Comparison of ENCODE assay signal across 13 cellular contexts in genomic region chr5:131218392-131218791, GRCh38. TPM values are rescaled to one million over a fixed set of nuclear protein-coding genes. Genes with fewer than 3 reads are reported as not detected.
DNase-seq lines count a peak whose midpoint lies in the region; ATAC-seq and TF ChIP-seq lines count a peak whose summit lies in the region.
"Had no signal": no experiment of that assay in that cellular context is flagged by ENCODE, and none has a peak within 500 bp of the region (broad histone marks: within the 10 kb centered on the region; RNA-seq: fewer than 3 reads in every experiment).

No MANE protein-coding gene starts in this region.

- no peak for TF ChIP-seq CTCF in foreskin fibroblast (IDR thresholded peaks at IDR 0.05; ENCODE audit: low read depth, low read length)
- no peak for TF ChIP-seq CTCF in right atrium auricular region (IDR thresholded peaks at IDR 0.05)

- peak; percentile 20 to 33 for DNase-seq in foreskin fibroblast
- no peak for DNase-seq in right atrium auricular region (ENCODE audit: low spot score)
- no peak for DNase-seq in activated CD8-positive, alpha-beta memory T cell treated with anti-CD3 and anti-CD28 coated beads for 24 hours
- no peak for DNase-seq in NCI-H1694 treated with DMSO at 0.1 percent for 48 hours (lab: John Stamatoyannopoulos, UW)
- DNase-seq: COR-L47; NCI-H524; SIG-M5; stimulated activated CD4-positive, alpha-beta T cell treated with anti-CD3 and anti-CD28 coated beads, Interleukin-2, amount 100 ng/mL, for 24 hours had no signal

- H3K4me3 ChIP-seq in foreskin fibroblast (ENCODE audit: low read depth in 1 of 2, low read length in 2 of 2), result no peak overlapping the region
- H3K4me3 ChIP-seq in right atrium auricular region, result no peak overlapping the region

- H3K4me1 ChIP-seq in right atrium auricular region, result no peaks in the 10 kb centered on the region

- H3K36me3 ChIP-seq in right atrium auricular region, result no peaks in the 10 kb centered on the region

- no peaks in the 10 kb centered on the region for H3K27me3 ChIP-seq in right atrium auricular region

- no peak overlapping the region for H3K27ac ChIP-seq in right atrium auricular region
- H3K27ac ChIP-seq: VCaP had no signal

- H3K9me3 ChIP-seq in right atrium auricular region, result no peaks in the 10 kb centered on the region

- ATAC-seq in GM18511 (IDR thresholded peaks at IDR 0.05; ENCODE audit: unreplicated experiment) (peak; percentile 52), GM21423 (IDR thresholded peaks at IDR 0.05; ENCODE audit: unreplicated experiment) (peak; percentile 44), HG03457 (IDR thresholded peaks at IDR 0.05; ENCODE audit: unreplicated experiment) (peak; percentile 57), HG03280 (IDR thresholded peaks at IDR 0.05; ENCODE audit: unreplicated experiment) (no peak)

RNA-seq across cellular contexts. Expression of gene CDC42SE2, which starts 45.5 kb away (rescaled TPM):
- 10 to 100 TPM; 13.5 to 15.0 TPM for total RNA-seq in right atrium auricular region

RNA-seq across cellular contexts. Expression of gene LYRM7, which starts 47.6 kb away (rescaled TPM):
- total RNA-seq in right atrium auricular region, result 10 to 100 TPM in 1 of 2 donors, 1 to 10 TPM in 1; 7.5 to 30.7 TPM

RNA-seq across cellular contexts. Expression of gene HINT1, which starts 53.3 kb away (rescaled TPM):
- 100 to 1,000 TPM; 116 to 164 TPM for total RNA-seq in right atrium auricular region

Comparison
In these comparisons a context has a peak if more than half of its experiments do, and no peak if none do; other contexts are left out.
1. DNase-seq: peak in foreskin fibroblast (2 of 2); none in right atrium auricular region (single experiment), activated CD8-positive, alpha-beta memory T cell treated with anti-CD3 and anti-CD28 coated beads for 24 hours (single experiment) and NCI-H1694 treated with DMSO at 0.1 percent for 48 hours (single experiment).